Comparison of ENCODE assay signal across 10 cellular contexts in genomic region chr6:21164768-21165326, GRCh38.
A peak's percentile ranks its signal among the peaks of the same experiment; 100 is the strongest.
DNase-seq lines count a peak whose midpoint lies in the region; ATAC-seq, FAIRE-seq and TF ChIP-seq lines count a peak whose summit lies in the region.
"Had no signal": no experiment of that assay in that cellular context is flagged by ENCODE, and none has a peak within 500 bp of the region (broad histone marks: within the 10 kb centered on the region; RNA-seq: fewer than 3 reads in every experiment).

No MANE protein-coding gene starts in this region.

- H3K4me3 Mint-ChIP-seq in central memory CD8-positive, alpha-beta T cell: no peak overlapping the region

- no peak for FAIRE-seq in GM12891 (lab: Jason Lieb, UNC)

- H3K27ac Mint-ChIP-seq in central memory CD8-positive, alpha-beta T cell (ENCODE audit: low read depth): peak overlapping the region; percentile 51

- H3K27me3 Mint-ChIP-seq in central memory CD8-positive, alpha-beta T cell: no peaks in the 10 kb centered on the region

- peaks cover 22% of the 10 kb centered on the region for H3K4me1 Mint-ChIP-seq in central memory CD8-positive, alpha-beta T cell

- peaks cover 2% of the 10 kb centered on the region for H3K36me3 Mint-ChIP-seq in central memory CD8-positive, alpha-beta T cell (ENCODE audit: insufficient read depth)

- DNase-seq in GM12891 (ENCODE audit: insufficient read length, low spot score) (no peak), HK-2 (ENCODE audit: unreplicated experiment) (no peak), NCI-H345 (lab: John Stamatoyannopoulos, UW) (no peak)
- no peak for DNase-seq in central memory CD8-positive, alpha-beta T cell (ENCODE audit: low spot score in 2 of 2)
- DNase-seq in NK-92 treated with Interleukin-12 subunit alpha and Interleukin-12 subunit beta, amount 100 ng/mL, for 24 hours (lab: John Stamatoyannopoulos, UW): no peak
- DNase-seq: activated CD8-positive, alpha-beta memory T cell treated with anti-CD3 and anti-CD28 coated beads, Interleukin-2, amount 50 U/mL, for 4 hours; heart left ventricle had no signal

- no peaks in the 10 kb centered on the region for H3K9me3 Mint-ChIP-seq in central memory CD8-positive, alpha-beta T cell

- TF ChIP-seq POLR2A in GM12891 (IDR thresholded peaks at IDR 0.05; ENCODE audit: low read depth, low read length): no peak

- peak; percentile 72 for ATAC-seq in GM21360 (IDR thresholded peaks at IDR 0.05; ENCODE audit: unreplicated experiment)
- ATAC-seq in HG03442 (IDR thresholded peaks at IDR 0.05; ENCODE audit: unreplicated experiment): peak; percentile 76
- ATAC-seq in central memory CD8-positive, alpha-beta T cell (replicated peaks; ENCODE audit: extremely low read depth, poor library complexity, severe bottlenecking): no peak
- no peak for ATAC-seq in GM19324 (IDR thresholded peaks at IDR 0.05; ENCODE audit: low FRiP score, unreplicated experiment)

TF ChIP-seq in GM12891, 5 proteins besides CTCF, POLR2A, EP300 and RAD21:
- peak; percentile 75 for TF ChIP-seq SPI1 (IDR thresholded peaks at IDR 0.05; ENCODE audit: low read depth, low read length)
- TF ChIP-seq POU2F2 (IDR thresholded peaks at IDR 0.05; ENCODE audit: low read depth, low read length): no peak
- no peak for TF ChIP-seq PAX5 (IDR thresholded peaks at IDR 0.05; ENCODE audit: insufficient read depth, low read length, severe bottlenecking)
- TF ChIP-seq POLR2AphosphoS5 (IDR thresholded peaks at IDR 0.05; ENCODE audit: low read depth, low read length): no peak

Comparison
In these comparisons a context has a peak if more than half of its experiments do, and no peak if none do; other contexts are left out.
1. ATAC-seq: peak in GM21360 (single experiment) and HG03442 (single experiment); none in central memory CD8-positive, alpha-beta T cell (single experiment) and GM19324 (single experiment).